ENCODE assay signal across 10 cellular contexts in genomic region chr19:1170938-1171754, GRCh38. TPM values are rescaled to one million over a fixed set of nuclear protein-coding genes. Genes with fewer than 3 reads are reported as not detected.
DNase-seq lines count a peak whose midpoint lies in the region; ATAC-seq, FAIRE-seq and TF ChIP-seq lines count a peak whose summit lies in the region.
"Had no signal": no experiment of that assay in that cellular context is flagged by ENCODE, and none has a peak within 500 bp of the region (broad histone marks: within the 10 kb centered on the region; RNA-seq: fewer than 3 reads in every experiment).

No MANE protein-coding gene starts in this region.

- H3K9me3 ChIP-seq in RWPE2 (ENCODE audit: severe bottlenecking) (no peaks in the 10 kb centered on the region), fibroblast of lung (ENCODE audit: control insufficient read depth, insufficient read depth, low read depth, low read length) (no peaks in the 10 kb centered on the region), psoas muscle (no peaks in the 10 kb centered on the region)

- no peak for FAIRE-seq in GM12891 (lab: Jason Lieb, UNC)
- FAIRE-seq: GM18507 had no signal

- H2AFZ ChIP-seq in fibroblast of lung (ENCODE audit: low read length), result no peak overlapping the region

- H4K20me1 ChIP-seq in fibroblast of lung (ENCODE audit: control insufficient read depth, extremely low read depth, insufficient read depth, low read length), result no peaks in the 10 kb centered on the region

- intact Hi-C loops in psoas muscle (cut with DNase I), result loop anchor here in 1 of 2 donors (5.0 kb wide), 1 partner anchor 39 kb away; no protein-coding TSS in a partner anchor

- DNase-seq in COR-L47 (lab: John Stamatoyannopoulos, UW) (peak; percentile 56), RWPE2 (ENCODE audit: low spot score) (peak; percentile 57), fibroblast of lung (ENCODE audit: low read depth in 2 of 2) (peak in 1 of 2 donors; percentile 42), psoas muscle (peak in 1 of 2 donors; percentile 53), GM12891 (ENCODE audit: insufficient read length, low spot score) (no peak), T1000 (lab: John Stamatoyannopoulos, UW) (no peak), NAMALWA (ENCODE audit: low spot score) (no peak)

- H3K4me3 ChIP-seq in RWPE2 (ENCODE audit: severe bottlenecking) (peak overlapping the region; percentile 49), fibroblast of lung (replicated peaks in 1 of 4; ENCODE audit: control extremely low read depth in 1 of 4, insufficient read depth in 1 of 4, low read depth in 3 of 4, low read length in 4 of 4) (peak overlapping the region; percentile 6 to 92 (median 60)), psoas muscle (peak overlapping the region; percentile 87)

- ATAC-seq in RWPE2 (ENCODE audit: low read depth) (0 out of 3 replicates have a peak, but pooled peaks have one; percentile 2), psoas muscle (no peak), HG02678 (IDR thresholded peaks at IDR 0.05; ENCODE audit: unreplicated experiment) (no peak)

- peak overlapping the region; percentile 95 for H3K4me2 ChIP-seq in fibroblast of lung (ENCODE audit: extremely low read depth, insufficient read depth, low read length)

- no peak for TF ChIP-seq POLR2A in GM12891 (IDR thresholded peaks at IDR 0.05; ENCODE audit: low read depth, low read length)

- H3K36me3 ChIP-seq in RWPE2 (ENCODE audit: low read depth), result peaks cover 22% of the 10 kb centered on the region
- peaks cover 22% of the 10 kb centered on the region for H3K36me3 ChIP-seq in fibroblast of lung (ENCODE audit: control insufficient read depth, insufficient read depth, low read length)
- no peaks in the 10 kb centered on the region for H3K36me3 ChIP-seq in psoas muscle (ENCODE audit: insufficient read depth in 1 of 2, low read depth in 1 of 2)

- peaks cover 24% of the 10 kb centered on the region for H3K4me1 ChIP-seq in RWPE2 (ENCODE audit: insufficient read depth, poor library complexity, severe bottlenecking)
- peaks cover 27% of the 10 kb centered on the region for H3K4me1 ChIP-seq in fibroblast of lung (ENCODE audit: control insufficient read depth, extremely low read depth, insufficient read depth, low read length)
- peaks cover 19% of the 10 kb centered on the region for H3K4me1 ChIP-seq in psoas muscle

- H3K79me2 ChIP-seq in fibroblast of lung (ENCODE audit: control insufficient read depth, insufficient read depth, low read length), result peaks cover 75% of the 10 kb centered on the region

- H3K27me3 ChIP-seq in RWPE2 (ENCODE audit: insufficient read depth, poor library complexity, severe bottlenecking) (no peaks in the 10 kb centered on the region), fibroblast of lung (ENCODE audit: control insufficient read depth, insufficient read depth, low read length) (no peaks in the 10 kb centered on the region), psoas muscle (ENCODE audit: insufficient read depth in 3 of 3, low read length in 2 of 3) (no peaks in the 10 kb centered on the region)

- no peak overlapping the region for H3K9ac ChIP-seq in fibroblast of lung (ENCODE audit: insufficient read depth, low read length)

- no peak for TF ChIP-seq CTCF in RWPE2 (IDR thresholded peaks at IDR 0.05; ENCODE audit: poor library complexity, severe bottlenecking)
- no peak for TF ChIP-seq CTCF in fibroblast of lung (conservative IDR thresholded peaks at IDR 0.05 in 1 of 2, IDR thresholded peaks at IDR 0.05 in 1 of 2; ENCODE audit: low read depth in 1 of 2, low read length in 2 of 2)
- TF ChIP-seq CTCF in psoas muscle (IDR thresholded peaks at IDR 0.05), result no peak

- WGBS in psoas muscle, 3 donors, result 86 to 92% (median 88%) methylated on average over 38 of the region's 38 CpGs

- peak overlapping the region; percentile 95 for H3K27ac ChIP-seq in RWPE2 (ENCODE audit: poor library complexity, severe bottlenecking)
- H3K27ac ChIP-seq in fibroblast of lung (ENCODE audit: insufficient read depth, low read length), result peak overlapping the region; percentile 97
- H3K27ac ChIP-seq in psoas muscle, result peak overlapping the region; percentile 92
- H3K27ac ChIP-seq: HL-60 had no signal

TF ChIP-seq in GM12891, 5 proteins besides CTCF, POLR2A, EP300 and RAD21:
- no peak for TF ChIP-seq POU2F2 (IDR thresholded peaks at IDR 0.05; ENCODE audit: low read depth, low read length)
- TF ChIP-seq TAF1 (IDR thresholded peaks at IDR 0.05; ENCODE audit: low read depth, low read length), result no peak
- no peak for TF ChIP-seq POLR2AphosphoS5 (IDR thresholded peaks at IDR 0.05; ENCODE audit: low read depth, low read length)
- TF ChIP-seq SPI1 (IDR thresholded peaks at IDR 0.05; ENCODE audit: low read depth, low read length), result no peak
- no peak for TF ChIP-seq PAX5 (IDR thresholded peaks at IDR 0.05; ENCODE audit: insufficient read depth, low read length, severe bottlenecking)

RNA-seq across cellular contexts. Expression of gene SBNO2, which starts 2.9 kb away (rescaled TPM):
- total RNA-seq in fibroblast of lung (49.6 and 55.8 TPM in 2 replicates), psoas muscle (100 to 1,000 TPM in 1 of 4 donors, 10 to 100 TPM in 3; 20.9 to 138 (median 76.9) TPM)
- polyA plus RNA-seq in fibroblast of lung (12.6 and 14.3 TPM in 2 replicates), psoas muscle (10 to 100 TPM; 18.5 to 47.2 (median 20.2) TPM)
- polyA plus RNA-seq in fibroblast of lung (2012), result 33.0 and 34.3 TPM in 2 replicates
- 72.0 and 92.9 TPM in 2 replicates for polyA minus RNA-seq in fibroblast of lung (ENCODE audit: low replicate concordance)
- polyA plus RNA-seq in GM12891 (2012; ENCODE audit: low read depth, missing spikeins), result 9.2 TPM

RNA-seq across cellular contexts. Expression of gene STK11, which starts 34.4 kb away (rescaled TPM):
- total RNA-seq in fibroblast of lung, result 96.6 and 100 TPM in 2 replicates
- 23.7 TPM in 2 replicates for polyA plus RNA-seq in fibroblast of lung
- 32.9 and 34.7 TPM in 2 replicates for polyA plus RNA-seq in fibroblast of lung (2012)
- polyA minus RNA-seq in fibroblast of lung (ENCODE audit: low replicate concordance), result 24.9 and 42.8 TPM in 2 replicates
- total RNA-seq in psoas muscle, result 10 to 100 TPM; 83.5 to 95.0 (median 88.3) TPM
- polyA plus RNA-seq in psoas muscle, result 100 to 1,000 TPM in 1 of 3 donors, 10 to 100 TPM in 2; 64.9 to 133 (median 83.4) TPM
- polyA plus RNA-seq in GM12891 (2012; ENCODE audit: low read depth, missing spikeins), result 27.4 TPM

Comparison
In these comparisons a context has a peak if more than half of its experiments do, and no peak if none do; other contexts are left out.
1. DNase-seq: peak in COR-L47 (single experiment) and RWPE2 (single experiment); none in GM12891 (single experiment), T1000 (single experiment) and NAMALWA (single experiment).
2. Peak in every context shown above with its lines, with median percentiles within 50 percentile points of each other: H3K27ac ChIP-seq and H3K4me3 ChIP-seq.